Comparison of ENCODE assay signal across 14 cellular contexts in the genomic region with DNA sequence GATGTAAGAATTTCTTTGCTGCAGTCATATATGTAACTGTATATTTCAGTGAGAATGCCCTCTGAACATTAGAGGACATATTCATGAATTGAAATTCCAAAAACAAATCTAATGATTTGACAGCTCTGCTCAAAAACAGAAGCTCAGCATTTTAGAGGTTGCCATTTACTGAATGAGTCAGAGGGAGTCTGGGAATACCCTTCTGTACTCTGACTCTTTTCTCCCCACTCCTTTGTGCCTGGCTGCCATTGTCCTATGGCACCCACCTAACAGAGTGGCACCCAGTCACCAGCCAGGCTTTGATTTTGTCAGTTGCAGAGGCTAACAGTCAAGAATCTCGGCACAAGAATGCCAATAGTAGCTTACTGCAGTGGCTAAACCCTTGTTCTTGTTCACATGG.
A peak's percentile ranks its signal among the peaks of the same experiment; 100 is the strongest.
DNase-seq lines count a peak whose midpoint lies in the region; ATAC-seq and TF ChIP-seq lines count a peak whose summit lies in the region.
"Had no signal": no experiment of that assay in that cellular context is flagged by ENCODE, and none has a peak within 500 bp of the region (broad histone marks: within the 10 kb centered on the region; RNA-seq: fewer than 3 reads in every experiment).

No MANE protein-coding gene starts in this region.

- no peaks in the 10 kb centered on the region for H3K9me3 Mint-ChIP-seq in WTC11

- no peaks in the 10 kb centered on the region for H3K36me3 Mint-ChIP-seq in WTC11

- no peak for TF ChIP-seq CTCF in WTC11 (IDR thresholded peaks at IDR 0.05)

- CTCF ChIA-PET in WTC11 (lab: Charles Lee): interaction anchor here (1.2 to 2.3 kb wide), 3 partner anchors 59 to 248 kb away, joined by 3 to 29 read pairs (median 6); no protein-coding TSS in a partner anchor

- POLR2A ChIA-PET in WTC11 (lab: Charles Lee): interaction anchor here (0.6 kb wide), 1 partner anchor 88 kb away, joined by 3 read pairs; no protein-coding TSS in a partner anchor

- peak; percentile 42 for DNase-seq in A172 (ENCODE audit: low spot score)
- no peak for DNase-seq in WTC11 (ENCODE audit: low spot score)
- DNase-seq in iris pigment epithelial cell (ENCODE audit: low read depth): peak; percentile 41
- no peak for DNase-seq in NCI-H524 treated with DMSO at 0.1 percent for 48 hours (lab: John Stamatoyannopoulos, UW)
- DNase-seq: activated CD4-positive, CD25-positive, alpha-beta regulatory T cell; activated gamma-delta T cell; GF-D8; NCI-H2171; stimulated activated CD4-positive, alpha-beta T cell treated with anti-CD3 and anti-CD28 coated beads, Interleukin-2, amount 100 ng/mL, for 48 hours; SW 1271 had no signal

- no peak overlapping the region for H3K4me3 Mint-ChIP-seq in WTC11

- peak overlapping the region; percentile 75; the same call in 1 of the 2 replicates for H3K27ac Mint-ChIP-seq in WTC11

- no peaks in the 10 kb centered on the region for H3K27me3 Mint-ChIP-seq in WTC11 (ENCODE audit: low read depth)

- peaks cover 30% of the 10 kb centered on the region for H3K4me1 Mint-ChIP-seq in WTC11

- peak; percentile 54 for ATAC-seq in GM18868 (IDR thresholded peaks at IDR 0.05; ENCODE audit: unreplicated experiment)
- ATAC-seq in WTC11: no peak
- no peak for ATAC-seq in HG03196 (IDR thresholded peaks at IDR 0.05; ENCODE audit: unreplicated experiment)
- ATAC-seq in GM18498 (IDR thresholded peaks at IDR 0.05; ENCODE audit: unreplicated experiment): no peak
- ATAC-seq in HG03139 (IDR thresholded peaks at IDR 0.05; ENCODE audit: unreplicated experiment): no peak

TF ChIP-seq in WTC11, 78 proteins besides CTCF, POLR2A, EP300 and RAD21:
- TF ChIP-seq ATF6 (CRISPR knock-in tag; IDR thresholded peaks at IDR 0.05) (no peak), ZNF425 (CRISPR knock-in tag; conservative IDR thresholded peaks at IDR 0.05) (no peak), MYBL2 (CRISPR knock-in tag; IDR thresholded peaks at IDR 0.05) (no peak), NFYB (CRISPR knock-in tag; conservative IDR thresholded peaks at IDR 0.05; ENCODE audit: low read depth) (no peak), MXD4 (CRISPR knock-in tag; IDR thresholded peaks at IDR 0.05; ENCODE audit: borderline replicate concordance) (no peak), CBFB (CRISPR knock-in tag; IDR thresholded peaks at IDR 0.05; ENCODE audit: low read depth) (no peak), TCF7 (CRISPR knock-in tag; IDR thresholded peaks at IDR 0.05; ENCODE audit: low read depth) (no peak), ATF1 (CRISPR knock-in tag; IDR thresholded peaks at IDR 0.05) (no peak), CDX4 (CRISPR knock-in tag; IDR thresholded peaks at IDR 0.05; ENCODE audit: borderline replicate concordance) (no peak), NR1H2 (CRISPR knock-in tag; IDR thresholded peaks at IDR 0.05) (no peak), ZNF317 (CRISPR knock-in tag; IDR thresholded peaks at IDR 0.05; ENCODE audit: borderline replicate concordance, low read depth) (no peak), GTF2I (CRISPR knock-in tag; conservative IDR thresholded peaks at IDR 0.05) (no peak)
- TF ChIP-seq, protein P1, sequence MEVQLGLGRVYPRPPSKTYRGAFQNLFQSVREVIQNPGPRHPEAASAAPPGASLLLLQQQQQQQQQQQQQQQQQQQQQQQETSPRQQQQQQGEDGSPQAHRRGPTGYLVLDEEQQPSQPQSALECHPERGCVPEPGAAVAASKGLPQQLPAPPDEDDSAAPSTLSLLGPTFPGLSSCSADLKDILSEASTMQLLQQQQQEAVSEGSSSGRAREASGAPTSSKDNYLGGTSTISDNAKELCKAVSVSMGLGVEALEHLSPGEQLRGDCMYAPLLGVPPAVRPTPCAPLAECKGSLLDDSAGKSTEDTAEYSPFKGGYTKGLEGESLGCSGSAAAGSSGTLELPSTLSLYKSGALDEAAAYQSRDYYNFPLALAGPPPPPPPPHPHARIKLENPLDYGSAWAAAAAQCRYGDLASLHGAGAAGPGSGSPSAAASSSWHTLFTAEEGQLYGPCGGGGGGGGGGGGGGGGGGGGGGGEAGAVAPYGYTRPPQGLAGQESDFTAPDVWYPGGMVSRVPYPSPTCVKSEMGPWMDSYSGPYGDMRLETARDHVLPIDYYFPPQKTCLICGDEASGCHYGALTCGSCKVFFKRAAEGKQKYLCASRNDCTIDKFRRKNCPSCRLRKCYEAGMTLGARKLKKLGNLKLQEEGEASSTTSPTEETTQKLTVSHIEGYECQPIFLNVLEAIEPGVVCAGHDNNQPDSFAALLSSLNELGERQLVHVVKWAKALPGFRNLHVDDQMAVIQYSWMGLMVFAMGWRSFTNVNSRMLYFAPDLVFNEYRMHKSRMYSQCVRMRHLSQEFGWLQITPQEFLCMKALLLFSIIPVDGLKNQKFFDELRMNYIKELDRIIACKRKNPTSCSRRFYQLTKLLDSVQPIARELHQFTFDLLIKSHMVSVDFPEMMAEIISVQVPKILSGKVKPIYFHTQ (CRISPR knock-in tag; IDR thresholded peaks at IDR 0.05): no peak
- TF ChIP-seq, protein P2, sequence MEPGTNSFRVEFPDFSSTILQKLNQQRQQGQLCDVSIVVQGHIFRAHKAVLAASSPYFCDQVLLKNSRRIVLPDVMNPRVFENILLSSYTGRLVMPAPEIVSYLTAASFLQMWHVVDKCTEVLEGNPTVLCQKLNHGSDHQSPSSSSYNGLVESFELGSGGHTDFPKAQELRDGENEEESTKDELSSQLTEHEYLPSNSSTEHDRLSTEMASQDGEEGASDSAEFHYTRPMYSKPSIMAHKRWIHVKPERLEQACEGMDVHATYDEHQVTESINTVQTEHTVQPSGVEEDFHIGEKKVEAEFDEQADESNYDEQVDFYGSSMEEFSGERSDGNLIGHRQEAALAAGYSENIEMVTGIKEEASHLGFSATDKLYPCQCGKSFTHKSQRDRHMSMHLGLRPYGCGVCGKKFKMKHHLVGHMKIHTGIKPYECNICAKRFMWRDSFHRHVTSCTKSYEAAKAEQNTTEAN (CRISPR knock-in tag; IDR thresholded peaks at IDR 0.05): no peak

Comparison
In these comparisons a context has a peak if more than half of its experiments do, and no peak if none do; other contexts are left out.
1. DNase-seq: peak in A172 (single experiment) and iris pigment epithelial cell (single experiment); none in WTC11 (single experiment) and NCI-H524 treated with DMSO at 0.1 percent for 48 hours (single experiment).